18 cellular contexts compared by ENCODE assay signal in genomic region chr12:51702582-51702981, GRCh38.
DNase-seq lines count a peak whose midpoint lies in the region; ATAC-seq and TF ChIP-seq lines count a peak whose summit lies in the region.
"Had no signal": no experiment of that assay in that cellular context is flagged by ENCODE, and none has a peak within 500 bp of the region (broad histone marks: within the 10 kb centered on the region; RNA-seq: fewer than 3 reads in every experiment).

No MANE protein-coding gene starts in this region.

- peak; percentile 54 for DNase-seq in CD1c-positive myeloid dendritic cell (ENCODE audit: extremely low spot score)
- DNase-seq in body of pancreas: no peak
- DNase-seq in upper lobe of right lung: no peak
- DNase-seq in cardiac septum (ENCODE audit: low spot score): no peak
- no peak for DNase-seq in SW480 (ENCODE audit: low spot score)
- no peak for DNase-seq in activated CD8-positive, alpha-beta memory T cell treated with anti-CD3 and anti-CD28 coated beads, Interleukin-2, amount 50 U/mL, for 48 hours
- DNase-seq: BE2C; C1 segment of cervical spinal cord; Caco-2; CD4-positive, CD25-positive, alpha-beta regulatory T cell; CD8-positive, alpha-beta T cell; DMS79; EL; GDM1; GM23248; H9 had no signal

- TF ChIP-seq CTCF in body of pancreas (IDR thresholded peaks at IDR 0.05) (no peak), upper lobe of right lung (IDR thresholded peaks at IDR 0.05) (no peak)

- H3K36me3 ChIP-seq in body of pancreas (replicated peaks in 1 of 2; ENCODE audit: insufficient read depth in 1 of 2, low read depth in 2 of 2): no peaks in the 10 kb centered on the region
- no peaks in the 10 kb centered on the region for H3K36me3 ChIP-seq in upper lobe of right lung

- 57 to 68% methylated on average over 1 of the region's 1 CpG for WGBS in body of pancreas, 2 donors

- ATAC-seq in body of pancreas (peak; percentile 41), upper lobe of right lung (peak; percentile 67)
- ATAC-seq: CD8-positive, alpha-beta T cell; GM12878; HCT116 had no signal

- H3K9me3 ChIP-seq in body of pancreas (no peaks in the 10 kb centered on the region), upper lobe of right lung (no peaks in the 10 kb centered on the region)
- H3K9me3 ChIP-seq: BE2C, Caco-2 had no signal

- TF ChIP-seq POLR2A in body of pancreas (IDR thresholded peaks at IDR 0.05): no peak

- intact Hi-C loops in body of pancreas (cut with DNase I) (no loop called here), upper lobe of right lung (cut with DNase I) (no loop called here), cardiac septum (cut with DNase I) (no loop called here)

- H3K27ac ChIP-seq in body of pancreas (peak overlapping the region in 3 of 4 donors; percentile 31 to 56 (median 54)), upper lobe of right lung (no peak overlapping the region)
- H3K27ac ChIP-seq: GM23248 had no signal

- H3K27me3 ChIP-seq in body of pancreas (no peaks in the 10 kb centered on the region), upper lobe of right lung (no peaks in the 10 kb centered on the region)
- H3K27me3 ChIP-seq: BE2C had no signal

- no peak overlapping the region for H3K4me3 ChIP-seq in body of pancreas
- H3K4me3 ChIP-seq in upper lobe of right lung: no peak overlapping the region
- H3K4me3 ChIP-seq: GM12878, GM23248 had no signal

- H3K4me1 ChIP-seq in body of pancreas (peaks cover 27% of the 10 kb centered on the region), upper lobe of right lung (no peaks in the 10 kb centered on the region)
- H3K4me1 ChIP-seq: BE2C, Caco-2 had no signal
